28 cellular contexts compared by ENCODE assay signal in the genomic region with DNA sequence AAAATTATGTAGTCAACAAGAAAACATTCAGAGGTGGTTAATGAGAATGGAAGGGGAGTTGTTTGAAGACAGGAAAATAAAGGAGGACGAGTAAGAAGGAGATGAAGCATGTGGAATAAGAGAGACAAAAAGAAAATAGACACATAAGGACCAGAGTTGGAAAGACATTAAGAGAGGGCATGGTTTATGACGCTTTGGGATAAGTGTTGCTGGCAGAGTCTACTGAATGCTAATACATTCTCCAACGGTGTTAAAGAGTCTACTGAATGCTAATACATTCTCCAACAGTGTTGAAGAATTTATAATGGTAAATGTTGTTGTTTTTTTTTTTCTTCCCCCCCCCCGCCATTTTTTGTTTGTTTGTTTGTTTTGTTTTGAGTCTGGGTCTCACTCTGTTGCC. TPM values are rescaled to one million over a fixed set of nuclear protein-coding genes. Genes with fewer than 3 reads are reported as not detected.
"Had no signal": no experiment of that assay in that cellular context is flagged by ENCODE, and none has a peak within 500 bp of the region (broad histone marks: within the 10 kb centered on the region; RNA-seq: fewer than 3 reads in every experiment).

No MANE protein-coding gene starts in this region.

- H3K36me3 ChIP-seq: breast epithelium, cardiac muscle cell, esophagus muscularis mucosa, gastroesophageal sphincter, WERI-Rb-1 had no signal

- H3K27ac ChIP-seq: ascending aorta, breast epithelium, cardiac muscle cell, esophagus muscularis mucosa, foreskin keratinocyte, gastroesophageal sphincter, WERI-Rb-1 had no signal

- H3K27me3 ChIP-seq: ascending aorta, breast epithelium, cardiac muscle cell, esophagus muscularis mucosa, foreskin keratinocyte, gastroesophageal sphincter had no signal

- ATAC-seq: activated CD4-positive, CD25-positive, alpha-beta regulatory T cell treated with anti-CD3 and anti-CD28 coated beads, Interleukin-2, amount 50 U/mL, for 24 hours; activated CD8-positive, alpha-beta T cell treated with anti-CD3 and anti-CD28 coated beads for 36 hours; activated T-cell treated with anti-CD3 and anti-CD28 coated beads, Interleukin-2, amount 50 U/mL, for 4 hours; activated T-helper 17 cell treated with anti-CD3 and anti-CD28 coated beads, Interleukin-2, amount 50 U/mL, for 72 hours; effector memory CD8-positive, alpha-beta T cell; foreskin keratinocyte; gastroesophageal sphincter; T-helper 17 cell had no signal

- H3K4me3 ChIP-seq: ascending aorta, breast epithelium, cardiac muscle cell, esophagus muscularis mucosa, gastroesophageal sphincter had no signal

- DNase-seq: activated B cell treated with CpG ODN at 0.5 μM for 24 hours; activated CD4-positive, alpha-beta T cell treated with anti-CD3 and anti-CD28 coated beads for 48 hours; activated CD4-positive, alpha-beta T cell treated with anti-CD3 and anti-CD28 coated beads, Interleukin-2, amount 50 U/mL, for 1 hour; activated CD4-positive, alpha-beta T cell treated with anti-CD3 and anti-CD28 coated beads, Interleukin-2, amount 50 U/mL, for 48 hours; activated CD8-positive, alpha-beta memory T cell treated with anti-CD3 and anti-CD28 coated beads for 24 hours; activated CD8-positive, alpha-beta T cell treated with anti-CD3 and anti-CD28 coated beads for 36 hours; activated effector memory CD4-positive, alpha-beta T cell treated with Interleukin-2 at 50 U/mL for 16 hours; activated gamma-delta T cell treated with Interleukin-2 at 50 U/mL for 16 hours; activated naive CD4-positive, alpha-beta T cell treated with Interleukin-2 at 50 U/mL for 16 hours; activated naive CD8-positive, alpha-beta T cell treated with anti-CD3 and anti-CD28 coated beads, Interleukin-2, amount 10 ng/mL, durations not matched to agents 7 days and 5 days; activated T-cell treated with anti-CD3 and anti-CD28 coated beads, Interleukin-2, amount 50 U/mL, for 4 hours; cortex of kidney; dermis blood vessel endothelial cell; effector CD4-positive, alpha-beta T cell; effector memory CD8-positive, alpha-beta T cell; erythroblast; foreskin keratinocyte; T-helper 1 cell; T-helper 17 cell; T1000; WERI-Rb-1 had no signal

- H3K4me1 ChIP-seq: ascending aorta, breast epithelium, foreskin keratinocyte had no signal

RNA-seq across cellular contexts. Expression of gene PRKAA2, which starts 13.1 kb away (rescaled TPM):
- total RNA-seq: activated B cell treated with CpG ODN at 0.5 μM for 24 hours; activated CD8-positive, alpha-beta T cell treated with anti-CD3 and anti-CD28 coated beads for 36 hours; activated naive CD8-positive, alpha-beta T cell treated with anti-CD3 and anti-CD28 coated beads, Interleukin-2, amount 10 ng/mL, durations not matched to agents 7 days and 5 days; activated T-cell treated with anti-CD3 and anti-CD28 coated beads, Interleukin-2, amount 50 U/mL, for 4 hours; T-helper 17 cell had no signal
